Comparison of ENCODE assay signal across 33 cellular contexts in the genomic region with DNA sequence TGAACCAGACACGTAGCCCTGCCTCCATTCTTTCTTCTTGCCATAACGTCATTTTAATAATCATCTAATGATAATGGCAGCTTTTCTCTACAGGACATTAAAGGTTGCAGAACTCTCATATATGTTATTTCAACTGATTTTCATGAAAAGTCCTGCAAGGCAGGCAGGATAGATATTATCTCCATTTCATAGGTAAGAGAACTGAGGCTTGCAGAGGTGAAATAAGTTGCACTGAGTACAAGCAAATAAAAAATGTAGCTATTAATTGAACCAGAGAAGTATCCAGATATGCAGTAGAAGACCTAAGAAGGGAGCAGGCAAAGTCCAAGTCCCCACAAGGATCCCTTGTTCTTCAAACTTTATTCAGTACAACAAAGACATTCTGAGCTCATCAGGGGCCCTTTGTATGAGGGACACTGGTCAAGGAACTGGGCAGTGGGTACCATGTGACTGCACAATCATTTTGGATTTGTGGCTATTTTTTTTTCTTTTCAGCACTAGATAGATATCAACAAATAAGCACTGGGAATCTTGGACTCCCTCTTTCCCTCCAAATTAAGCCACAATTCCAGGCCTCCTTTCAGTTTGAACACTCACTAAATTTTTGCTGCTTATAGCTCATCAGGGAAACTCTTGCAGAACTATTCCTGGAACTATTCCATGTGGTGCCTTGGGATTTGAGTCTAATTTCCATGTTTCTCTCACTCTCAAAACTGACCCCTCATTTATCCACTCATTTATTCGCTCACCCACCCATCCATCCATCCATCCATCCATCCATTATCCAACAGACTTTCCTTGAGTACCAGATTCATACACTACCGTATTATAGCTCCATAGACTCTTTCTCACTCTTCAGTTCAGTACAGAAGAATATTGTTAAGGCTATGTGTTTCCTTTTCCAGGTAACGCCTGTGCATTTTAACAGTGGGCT. TPM values are rescaled to one million over a fixed set of nuclear protein-coding genes. Genes with fewer than 3 reads are reported as not detected.
"Had no signal": no experiment of that assay in that cellular context is flagged by ENCODE, and none has a peak within 500 bp of the region (broad histone marks: within the 10 kb centered on the region; RNA-seq: fewer than 3 reads in every experiment).

No MANE protein-coding gene starts in this region.

- H3K4me1 ChIP-seq: ascending aorta had no signal

- H3K36me3 Mint-ChIP-seq: activated naive CD4-positive, alpha-beta T cell treated with anti-CD3 and anti-CD28 coated beads, Interleukin-2, amount 50 U/mL, for 72 hours; activated naive CD8-positive, alpha-beta T cell treated with anti-CD3 and anti-CD28 coated beads for 36 hours; brain had no signal

- H3K27me3 Mint-ChIP-seq: activated CD4-positive, alpha-beta memory T cell treated with anti-CD3 and anti-CD28 coated beads, Interleukin-2, amount 10 ng/mL, durations not matched to agents 7 days and 5 days; activated CD4-positive, alpha-beta T cell treated with anti-CD3 and anti-CD28 coated beads, Interleukin-2, amount 10 ng/mL, durations not matched to agents 7 days and 5 days had no signal

- DNase-seq: activated CD4-positive, alpha-beta memory T cell treated with anti-CD3 and anti-CD28 coated beads, Interleukin-2, amount 10 ng/mL, durations not matched to agents 7 days and 5 days; activated CD4-positive, alpha-beta T cell treated with anti-CD3 and anti-CD28 coated beads for 1 hour; activated CD4-positive, alpha-beta T cell treated with anti-CD3 and anti-CD28 coated beads for 36 hours; activated CD4-positive, alpha-beta T cell treated with anti-CD3 and anti-CD28 coated beads for 48 hours; activated CD4-positive, alpha-beta T cell treated with anti-CD3 and anti-CD28 coated beads, Interleukin-2, amount 10 ng/mL, durations not matched to agents 7 days and 5 days; activated CD4-positive, alpha-beta T cell treated with anti-CD3 and anti-CD28 coated beads, Interleukin-2, amount 50 U/mL, for 48 hours; activated CD4-positive, CD25-positive, alpha-beta regulatory T cell; activated CD8-positive, alpha-beta memory T cell treated with anti-CD3 and anti-CD28 coated beads, Interleukin-2, amount 50 U/mL, for 4 hours; activated effector memory CD4-positive, alpha-beta T cell treated with anti-CD3 and anti-CD28 coated beads, Interleukin-2, amount 50 U/mL, for 16 hours; activated gamma-delta T cell treated with Interleukin-2 at 50 U/mL for 16 hours; activated naive CD4-positive, alpha-beta T cell; activated naive CD4-positive, alpha-beta T cell treated with anti-CD3 and anti-CD28 coated beads for 36 hours; activated naive CD4-positive, alpha-beta T cell treated with anti-CD3 and anti-CD28 coated beads, Interleukin-2, amount 50 U/mL, for 16 hours; activated naive CD8-positive, alpha-beta T cell treated with anti-CD3 and anti-CD28 coated beads for 36 hours; activated T-cell treated with anti-CD3 and anti-CD28 coated beads, Interleukin-2, amount 50 U/mL, for 24 hours; activated T-cell treated with anti-CD3 and anti-CD28 coated beads, Interleukin-2, amount 50 U/mL, for 48 hours; amygdala; anterior cingulate cortex; caudate nucleus; cerebellar nuclear complex; T-helper 1 cell; T-helper 2 cell; T-helper 9 cell had no signal

- ATAC-seq: activated CD4-positive, alpha-beta T cell treated with anti-CD3 and anti-CD28 coated beads for 36 hours; activated CD4-positive, CD25-positive, alpha-beta regulatory T cell treated with anti-CD3 and anti-CD28 coated beads, Interleukin-2, amount 50 U/mL, for 24 hours had no signal

- H3K4me3 ChIP-seq: ascending aorta, cardiac muscle cell had no signal

- H3K4me1 Mint-ChIP-seq: activated CD4-positive, alpha-beta memory T cell treated with anti-CD3 and anti-CD28 coated beads, Interleukin-2, amount 10 ng/mL, durations not matched to agents 7 days and 5 days; activated CD4-positive, alpha-beta T cell treated with anti-CD3 and anti-CD28 coated beads for 36 hours; activated CD4-positive, alpha-beta T cell treated with anti-CD3 and anti-CD28 coated beads, Interleukin-2, amount 10 ng/mL, durations not matched to agents 7 days and 5 days; activated naive CD8-positive, alpha-beta T cell treated with anti-CD3 and anti-CD28 coated beads for 36 hours; brain; central memory CD8-positive, alpha-beta T cell had no signal

- H3K36me3 ChIP-seq: cardiac muscle cell had no signal

- H3K27ac ChIP-seq: ascending aorta, cardiac muscle cell, VCaP had no signal

- H3K9me3 Mint-ChIP-seq: activated CD4-positive, alpha-beta memory T cell treated with anti-CD3 and anti-CD28 coated beads, Interleukin-2, amount 10 ng/mL, durations not matched to agents 7 days and 5 days; activated CD4-positive, alpha-beta T cell treated with anti-CD3 and anti-CD28 coated beads, Interleukin-2, amount 10 ng/mL, durations not matched to agents 7 days and 5 days; activated naive CD4-positive, alpha-beta T cell treated with anti-CD3 and anti-CD28 coated beads for 36 hours; activated naive CD4-positive, alpha-beta T cell treated with anti-CD3 and anti-CD28 coated beads, Interleukin-2, amount 50 U/mL, for 72 hours; activated naive CD8-positive, alpha-beta T cell treated with anti-CD3 and anti-CD28 coated beads for 36 hours; activated T-cell treated with anti-CD3 and anti-CD28 coated beads, Interleukin-2, amount 50 U/mL, for 24 hours; central memory CD8-positive, alpha-beta T cell; T-helper 1 cell treated with Interleukin-12 subunit alpha and Interleukin-12 subunit beta and Interleukin-4 antibody, amounts not matched to agents 30 μg/mL and 1 μg/mL, for 36 hours; T-helper 2 cell treated with Interferon-gamma antibody and Interleukin-4, amounts not matched to agents 5 μg/mL and 100 μg/mL, for 36 hours had no signal

- H3K27me3 ChIP-seq: ascending aorta, cardiac muscle cell had no signal

- H3K27ac Mint-ChIP-seq: activated CD4-positive, alpha-beta memory T cell treated with anti-CD3 and anti-CD28 coated beads, Interleukin-2, amount 10 ng/mL, durations not matched to agents 7 days and 5 days; activated CD4-positive, alpha-beta T cell treated with anti-CD3 and anti-CD28 coated beads for 36 hours; activated CD4-positive, alpha-beta T cell treated with anti-CD3 and anti-CD28 coated beads, Interleukin-2, amount 10 ng/mL, durations not matched to agents 7 days and 5 days; activated naive CD4-positive, alpha-beta T cell treated with anti-CD3 and anti-CD28 coated beads for 36 hours; activated naive CD4-positive, alpha-beta T cell treated with anti-CD3 and anti-CD28 coated beads, Interleukin-2, amount 50 U/mL, for 72 hours; activated naive CD8-positive, alpha-beta T cell treated with anti-CD3 and anti-CD28 coated beads for 36 hours; activated T-cell treated with anti-CD3 and anti-CD28 coated beads, Interleukin-2, amount 50 U/mL, for 24 hours; brain; T-helper 1 cell treated with Interleukin-12 subunit alpha and Interleukin-12 subunit beta and Interleukin-4 antibody, amounts not matched to agents 30 μg/mL and 1 μg/mL, for 36 hours; T-helper 2 cell treated with Interferon-gamma antibody and Interleukin-4, amounts not matched to agents 5 μg/mL and 100 μg/mL, for 36 hours had no signal

- H3K4me3 Mint-ChIP-seq: activated CD4-positive, alpha-beta memory T cell treated with anti-CD3 and anti-CD28 coated beads, Interleukin-2, amount 10 ng/mL, durations not matched to agents 7 days and 5 days; activated CD4-positive, alpha-beta T cell treated with anti-CD3 and anti-CD28 coated beads for 36 hours; activated CD4-positive, alpha-beta T cell treated with anti-CD3 and anti-CD28 coated beads, Interleukin-2, amount 10 ng/mL, durations not matched to agents 7 days and 5 days; activated naive CD4-positive, alpha-beta T cell treated with anti-CD3 and anti-CD28 coated beads for 36 hours; activated naive CD8-positive, alpha-beta T cell treated with anti-CD3 and anti-CD28 coated beads for 36 hours; activated T-cell treated with anti-CD3 and anti-CD28 coated beads, Interleukin-2, amount 50 U/mL, for 24 hours; brain; central memory CD8-positive, alpha-beta T cell; T-helper 1 cell treated with Interleukin-12 subunit alpha and Interleukin-12 subunit beta and Interleukin-4 antibody, amounts not matched to agents 30 μg/mL and 1 μg/mL, for 36 hours; T-helper 2 cell treated with Interferon-gamma antibody and Interleukin-4, amounts not matched to agents 5 μg/mL and 100 μg/mL, for 36 hours had no signal

- H3K9me3 ChIP-seq: ascending aorta had no signal

RNA-seq across cellular contexts. Expression of a gene that starts 44.6 kb away (rescaled TPM):
- total RNA-seq: activated CD4-positive, alpha-beta memory T cell treated with anti-CD3 and anti-CD28 coated beads, Interleukin-2, amount 10 ng/mL, durations not matched to agents 7 days and 5 days; activated CD4-positive, alpha-beta T cell treated with anti-CD3 and anti-CD28 coated beads for 36 hours; activated CD4-positive, alpha-beta T cell treated with anti-CD3 and anti-CD28 coated beads, Interleukin-2, amount 10 ng/mL, durations not matched to agents 7 days and 5 days; activated CD8-positive, alpha-beta memory T cell treated with anti-CD3 and anti-CD28 coated beads for 36 hours; activated naive CD4-positive, alpha-beta T cell treated with anti-CD3 and anti-CD28 coated beads for 36 hours; activated naive CD4-positive, alpha-beta T cell treated with anti-CD3 and anti-CD28 coated beads, Interleukin-2, amount 50 U/mL, for 72 hours; activated naive CD8-positive, alpha-beta T cell treated with anti-CD3 and anti-CD28 coated beads for 36 hours had no signal
